Comparison of ENCODE assay signal across 14 cellular contexts in genomic region chr6:3789018-3789895, GRCh38. TPM values are rescaled to one million over a fixed set of nuclear protein-coding genes. Genes with fewer than 3 reads are reported as not detected.
A peak's percentile ranks its signal among the peaks of the same experiment; 100 is the strongest.
DNase-seq lines count a peak whose midpoint lies in the region; ATAC-seq and TF ChIP-seq lines count a peak whose summit lies in the region.
"Had no signal": no experiment of that assay in that cellular context is flagged by ENCODE, and none has a peak within 500 bp of the region (broad histone marks: within the 10 kb centered on the region; RNA-seq: fewer than 3 reads in every experiment).

No MANE protein-coding gene starts in this region.

- WGBS in gastroesophageal sphincter (ENCODE audit: low coverage in 1 of 2), 2 donors = 50 to 85% methylated on average over 6 to 11 of the region's 13 CpGs
- WGBS in sigmoid colon, 2 donors = 92 to 93% methylated on average over 13 of the region's 13 CpGs
- 79% methylated on average over 13 of the region's 13 CpGs for whole genome bisulfite sequencing in esophagus muscularis mucosa

- intact Hi-C loops in sigmoid colon (cut with DNase I) = no loop called here
- intact Hi-C loops in esophagus muscularis mucosa (cut with DNase I) = no loop called here

- TF ChIP-seq EP300 in gastroesophageal sphincter (IDR thresholded peaks at IDR 0.05) (no peak), sigmoid colon (IDR thresholded peaks at IDR 0.05) (no peak), esophagus muscularis mucosa (IDR thresholded peaks at IDR 0.05) (no peak)

- H3K27ac ChIP-seq in gastroesophageal sphincter (peak overlapping the region in 3 of 4 donors; percentile 26 to 49 (median 39)), sigmoid colon (peak overlapping the region in 3 of 4 donors; percentile 39 to 43 (median 40)), esophagus muscularis mucosa (replicated peaks in 1 of 4) (peak overlapping the region in 2 of 4 donors; percentile 31 to 46)
- H3K27ac ChIP-seq: BLaER1, pancreas, WERI-Rb-1 had no signal

- no peaks in the 10 kb centered on the region for H3K4me1 ChIP-seq in gastroesophageal sphincter
- peaks cover 0 to 8% (median 4%) of the 10 kb centered on the region in 4 donors for H3K4me1 ChIP-seq in sigmoid colon
- H3K4me1 ChIP-seq in esophagus muscularis mucosa = peaks cover 0 to 15% (median 7%) of the 10 kb centered on the region in 4 donors
- H3K4me1 ChIP-seq: pancreas had no signal

- no peaks in the 10 kb centered on the region for H3K36me3 ChIP-seq in gastroesophageal sphincter
- H3K36me3 ChIP-seq in sigmoid colon = no peaks in the 10 kb centered on the region
- no peaks in the 10 kb centered on the region for H3K36me3 ChIP-seq in esophagus muscularis mucosa
- H3K36me3 ChIP-seq: BLaER1, pancreas, WERI-Rb-1 had no signal

- no peaks in the 10 kb centered on the region for H3K27me3 ChIP-seq in gastroesophageal sphincter
- no peaks in the 10 kb centered on the region for H3K27me3 ChIP-seq in sigmoid colon
- no peaks in the 10 kb centered on the region for H3K27me3 ChIP-seq in esophagus muscularis mucosa
- H3K27me3 ChIP-seq: BLaER1, pancreas had no signal

- DNase-seq in HCEC 1CT (peak; percentile 19), astrocyte of the cerebellum (ENCODE audit: low read depth) (peak; percentile 83), sigmoid colon (no peak), esophagus muscularis mucosa (ENCODE audit: extremely low spot score) (no peak)
- DNase-seq: NCI-H1694; NCI-H524 treated with DMSO at 0.1 percent for 48 hours; pancreas; stimulated activated naive CD8-positive, alpha-beta T cell treated with anti-CD3 and anti-CD28 coated beads, Interleukin-15, amount 100 ng/mL, for 72 hours; WERI-Rb-1 had no signal

- TF ChIP-seq POLR2A in gastroesophageal sphincter (IDR thresholded peaks at IDR 0.05) (no peak), sigmoid colon (IDR thresholded peaks at IDR 0.05) (no peak), esophagus muscularis mucosa (IDR thresholded peaks at IDR 0.05; ENCODE audit: low read depth) (no peak)

- peak; percentile 47 for ATAC-seq in gastroesophageal sphincter
- no peak for ATAC-seq in GM19023 (IDR thresholded peaks at IDR 0.05; ENCODE audit: unreplicated experiment)
- ATAC-seq in GM21367 (IDR thresholded peaks at IDR 0.05; ENCODE audit: unreplicated experiment) = no peak
- ATAC-seq in GM21515 (IDR thresholded peaks at IDR 0.05; ENCODE audit: unreplicated experiment) = no peak
- ATAC-seq: stimulated activated naive CD8-positive, alpha-beta T cell treated with anti-CD3 and anti-CD28 coated beads, Interleukin-15, amount 100 ng/mL, for 72 hours had no signal

- H3K9me3 ChIP-seq in gastroesophageal sphincter (no peaks in the 10 kb centered on the region), sigmoid colon (no peaks in the 10 kb centered on the region), esophagus muscularis mucosa (no peaks in the 10 kb centered on the region)
- H3K9me3 ChIP-seq: BLaER1, pancreas had no signal

- TF ChIP-seq CTCF in astrocyte of the cerebellum (IDR thresholded peaks at IDR 0.05; ENCODE audit: low read depth, low read length, missing control alignments) (no peak), gastroesophageal sphincter (IDR thresholded peaks at IDR 0.05) (no peak), sigmoid colon (IDR thresholded peaks at IDR 0.05) (no peak), esophagus muscularis mucosa (IDR thresholded peaks at IDR 0.05) (no peak)

- in situ Hi-C loops in astrocyte of the cerebellum (cut with HindIII; ENCODE audit: low sequenced_read_pairs) = no loop called here

- H3K4me3 ChIP-seq in astrocyte of the cerebellum (ENCODE audit: low read depth, low read length) = no peak overlapping the region
- H3K4me3 ChIP-seq in gastroesophageal sphincter = no peak overlapping the region
- no peak overlapping the region for H3K4me3 ChIP-seq in sigmoid colon
- no peak overlapping the region for H3K4me3 ChIP-seq in esophagus muscularis mucosa
- H3K4me3 ChIP-seq: BLaER1, pancreas had no signal

RNA-seq across cellular contexts. Expression of gene PXDC1, which starts 37.7 kb away (rescaled TPM):
- total RNA-seq in gastroesophageal sphincter (100 to 1,000 TPM in 3 of 4 donors, 10 to 100 TPM in 1; 78.3 to 182 (median 152) TPM), sigmoid colon (100 to 1,000 TPM in 1 of 4 donors, 10 to 100 TPM in 3; 46.7 to 116 (median 75.9) TPM), esophagus muscularis mucosa (100 to 1,000 TPM; 111 to 232 (median 165) TPM)
- polyA plus RNA-seq in sigmoid colon = 10 to 100 TPM in 1 of 3 donors, 1 to 10 TPM in 2; 9.0 to 22.2 (median 9.1) TPM

RNA-seq across cellular contexts. Expression of gene FAM50B, which starts 59.9 kb away (rescaled TPM):
- total RNA-seq in gastroesophageal sphincter (10 to 100 TPM; 14.7 to 23.7 (median 18.8) TPM), sigmoid colon (10 to 100 TPM in 3 of 4 donors, 1 to 10 TPM in 1; 9.6 to 16.1 (median 13.3) TPM), esophagus muscularis mucosa (10 to 100 TPM; 12.5 to 26.6 (median 17.6) TPM)
- polyA plus RNA-seq in sigmoid colon = 1 to 10 TPM; 2.5 to 8.4 (median 5.4) TPM

Comparison
In these comparisons a context has a peak if more than half of its experiments do, and no peak if none do; other contexts are left out.
1. DNase-seq: peak in HCEC 1CT (single experiment) and astrocyte of the cerebellum (single experiment); none in sigmoid colon (single experiment) and esophagus muscularis mucosa (single experiment).